In the genomic region with DNA sequence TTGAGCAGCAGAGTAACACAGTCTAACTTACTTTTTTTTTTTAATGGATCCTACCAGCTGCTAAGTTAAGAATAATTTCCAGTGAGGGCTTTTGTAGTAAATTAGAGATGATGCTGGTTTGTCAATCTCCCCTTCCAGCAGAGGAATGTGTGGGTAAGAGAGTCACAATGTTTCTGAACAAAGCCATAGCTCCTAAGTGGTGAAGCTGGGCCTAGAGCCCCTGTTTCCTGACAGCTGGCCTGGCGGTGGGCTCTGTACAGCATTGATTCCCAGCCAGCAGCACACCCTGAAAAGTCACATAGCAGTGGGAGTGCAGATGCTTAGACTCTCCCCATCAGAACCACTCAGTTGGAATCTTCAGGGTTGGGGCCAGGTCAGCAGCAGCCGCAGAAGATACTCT, we compare ENCODE assay signal across 18 cellular contexts. TPM values are rescaled to one million over a fixed set of nuclear protein-coding genes. Genes with fewer than 3 reads are reported as not detected.
A peak's percentile ranks its signal among the peaks of the same experiment; 100 is the strongest.
DNase-seq lines count a peak whose midpoint lies in the region; ATAC-seq and TF ChIP-seq lines count a peak whose summit lies in the region.
"Had no signal": no experiment of that assay in that cellular context is flagged by ENCODE, and none has a peak within 500 bp of the region (broad histone marks: within the 10 kb centered on the region; RNA-seq: fewer than 3 reads in every experiment).

No MANE protein-coding gene starts in this region.

- H3K4me3 Mint-ChIP-seq in activated CD4-positive, alpha-beta T cell treated with anti-CD3 and anti-CD28 coated beads, Interleukin-2, amount 10 ng/mL, durations not matched to agents 24 days and 14 days: no peak overlapping the region
- H3K4me3 Mint-ChIP-seq in activated CD4-positive, alpha-beta T cell treated with anti-CD3 and anti-CD28 coated beads, Interleukin-2, amount 10 ng/mL, durations not matched to agents 7 days and 5 days: no peak overlapping the region
- H3K4me3 Mint-ChIP-seq in activated T-helper 17 cell treated with anti-CD3 and anti-CD28 coated beads, Interleukin-2, amount 50 U/mL, for 72 hours: no peak overlapping the region
- H3K4me3 Mint-ChIP-seq in nephron progenitor cell (no peak overlapping the region), mesothelial cell of epicardium (no peak overlapping the region)

- no peak overlapping the region for H3K4me3 ChIP-seq in subcutaneous abdominal adipose tissue (ENCODE audit: low read depth in 1 of 5, low read length in 5 of 5)
- H3K4me3 ChIP-seq: BLaER1, PC-9 had no signal

- no peaks in the 10 kb centered on the region for H3K9me3 ChIP-seq in subcutaneous abdominal adipose tissue (ENCODE audit: control insufficient read depth in 5 of 5, low read length in 5 of 5)

- no peak for TF ChIP-seq POLR2A in GM18505 (IDR thresholded peaks at IDR 0.05; ENCODE audit: borderline replicate concordance, extremely low read depth, insufficient read depth, insufficient read length)

- H3K27me3 Mint-ChIP-seq in activated CD4-positive, alpha-beta T cell treated with anti-CD3 and anti-CD28 coated beads, Interleukin-2, amount 10 ng/mL, durations not matched to agents 24 days and 14 days: no peaks in the 10 kb centered on the region
- H3K27me3 Mint-ChIP-seq in activated CD4-positive, alpha-beta T cell treated with anti-CD3 and anti-CD28 coated beads, Interleukin-2, amount 10 ng/mL, durations not matched to agents 7 days and 5 days: no peaks in the 10 kb centered on the region
- no peaks in the 10 kb centered on the region for H3K27me3 Mint-ChIP-seq in activated T-helper 17 cell treated with anti-CD3 and anti-CD28 coated beads, Interleukin-2, amount 50 U/mL, for 72 hours
- H3K27me3 Mint-ChIP-seq in nephron progenitor cell (ENCODE audit: low read depth, poor library complexity): no peaks in the 10 kb centered on the region
- H3K27me3 Mint-ChIP-seq in mesothelial cell of epicardium (ENCODE audit: low read depth): no peaks in the 10 kb centered on the region

- peak overlapping the region; percentile 87 for H3K27ac ChIP-seq in subcutaneous abdominal adipose tissue (ENCODE audit: low read depth, low read length)
- H3K27ac ChIP-seq: BLaER1, PC-9 had no signal

- H3K36me3 Mint-ChIP-seq in activated CD4-positive, alpha-beta T cell treated with anti-CD3 and anti-CD28 coated beads, Interleukin-2, amount 10 ng/mL, durations not matched to agents 24 days and 14 days (ENCODE audit: low read depth): peaks cover 42% of the 10 kb centered on the region
- H3K36me3 Mint-ChIP-seq in activated CD4-positive, alpha-beta T cell treated with anti-CD3 and anti-CD28 coated beads, Interleukin-2, amount 10 ng/mL, durations not matched to agents 7 days and 5 days (ENCODE audit: low read depth): peaks cover 30% of the 10 kb centered on the region
- H3K36me3 Mint-ChIP-seq in activated T-helper 17 cell treated with anti-CD3 and anti-CD28 coated beads, Interleukin-2, amount 50 U/mL, for 72 hours (ENCODE audit: low read depth): peaks cover 63% of the 10 kb centered on the region
- H3K36me3 Mint-ChIP-seq in nephron progenitor cell (ENCODE audit: low read depth): peaks cover 48% of the 10 kb centered on the region
- H3K36me3 Mint-ChIP-seq in mesothelial cell of epicardium: peaks cover 26% of the 10 kb centered on the region

- intact Hi-C loops in activated CD4-positive, alpha-beta T cell treated with anti-CD3 and anti-CD28 coated beads, Interleukin-2, amount 10 ng/mL, durations not matched to agents 24 days and 14 days (cut with micrococcal nuclease): no loop called here

- POLR2A ChIA-PET in activated CD4-positive, alpha-beta T cell treated with anti-CD3 and anti-CD28 coated beads, Interleukin-2, amount 10 ng/mL, durations not matched to agents 7 days and 5 days (lab: Charles Lee): no interaction called here

- peaks cover 0 to 71% (median 42%) of the 10 kb centered on the region in 5 donors for H3K4me1 ChIP-seq in subcutaneous abdominal adipose tissue (ENCODE audit: control insufficient read depth in 5 of 5, insufficient read depth in 5 of 5, low read length in 5 of 5)

- H3K27me3 ChIP-seq in subcutaneous abdominal adipose tissue (ENCODE audit: control insufficient read depth in 5 of 5, insufficient read depth in 4 of 5, low read length in 5 of 5): no peaks in the 10 kb centered on the region
- H3K27me3 ChIP-seq: BLaER1 had no signal

- H3K9ac ChIP-seq in subcutaneous abdominal adipose tissue (ENCODE audit: low read length in 5 of 5): peak overlapping the region in 2 of 5 donors; percentile 29 to 52
- H3K9ac ChIP-seq: BLaER1 had no signal

- no peaks in the 10 kb centered on the region for H3K9me3 Mint-ChIP-seq in activated CD4-positive, alpha-beta T cell treated with anti-CD3 and anti-CD28 coated beads, Interleukin-2, amount 10 ng/mL, durations not matched to agents 24 days and 14 days
- H3K9me3 Mint-ChIP-seq in activated CD4-positive, alpha-beta T cell treated with anti-CD3 and anti-CD28 coated beads, Interleukin-2, amount 10 ng/mL, durations not matched to agents 7 days and 5 days: no peaks in the 10 kb centered on the region
- no peaks in the 10 kb centered on the region for H3K9me3 Mint-ChIP-seq in activated T-helper 17 cell treated with anti-CD3 and anti-CD28 coated beads, Interleukin-2, amount 50 U/mL, for 72 hours
- H3K9me3 Mint-ChIP-seq in nephron progenitor cell (peaks cover 14% of the 10 kb centered on the region), mesothelial cell of epicardium (no peaks in the 10 kb centered on the region)

- peak overlapping the region; percentile 15 for H3K27ac Mint-ChIP-seq in activated CD4-positive, alpha-beta T cell treated with anti-CD3 and anti-CD28 coated beads, Interleukin-2, amount 10 ng/mL, durations not matched to agents 24 days and 14 days
- no peak overlapping the region for H3K27ac Mint-ChIP-seq in activated CD4-positive, alpha-beta T cell treated with anti-CD3 and anti-CD28 coated beads, Interleukin-2, amount 10 ng/mL, durations not matched to agents 7 days and 5 days
- H3K27ac Mint-ChIP-seq in activated T-helper 17 cell treated with anti-CD3 and anti-CD28 coated beads, Interleukin-2, amount 50 U/mL, for 72 hours: peak overlapping the region; percentile 50
- H3K27ac Mint-ChIP-seq in nephron progenitor cell (peak overlapping the region; percentile 44), mesothelial cell of epicardium (no peak overlapping the region)

- CTCF ChIA-PET in activated CD4-positive, alpha-beta T cell treated with anti-CD3 and anti-CD28 coated beads, Interleukin-2, amount 10 ng/mL, durations not matched to agents 7 days and 5 days (lab: Charles Lee): interaction anchor here (0.6 to 1.1 kb wide), 2 partner anchors 10 to 167 kb away, joined by 3 read pairs; no protein-coding TSS in a partner anchor

- no peak for ATAC-seq in activated T-helper 17 cell treated with anti-CD3 and anti-CD28 coated beads, Interleukin-2, amount 50 U/mL, for 72 hours (replicated peaks)
- ATAC-seq in GM18505 (IDR thresholded peaks at IDR 0.05; ENCODE audit: unreplicated experiment) (no peak), HG02571 (IDR thresholded peaks at IDR 0.05; ENCODE audit: unreplicated experiment) (no peak)
- ATAC-seq: HepG2 had no signal

- DNase-seq in activated CD4-positive, alpha-beta T cell treated with anti-CD3 and anti-CD28 coated beads, Interleukin-2, amount 10 ng/mL, durations not matched to agents 24 days and 14 days: no peak
- no peak for DNase-seq in activated CD4-positive, alpha-beta T cell treated with anti-CD3 and anti-CD28 coated beads, Interleukin-2, amount 10 ng/mL, durations not matched to agents 7 days and 5 days
- DNase-seq in nephron progenitor cell (no peak), mesothelial cell of epicardium (ENCODE audit: low spot score in 2 of 2, unreplicated experiment in 2 of 2) (no peak)
- DNase-seq: 8988T, GF-D8, KG1, NCI-H1417 treated with DMSO at 0.1 percent for 48 hours, NCI-H2029 treated with DMSO at 0.1 percent for 48 hours, NCI-H510A, PC-9 had no signal

- H3K4me1 Mint-ChIP-seq in activated CD4-positive, alpha-beta T cell treated with anti-CD3 and anti-CD28 coated beads, Interleukin-2, amount 10 ng/mL, durations not matched to agents 24 days and 14 days: no peaks in the 10 kb centered on the region
- H3K4me1 Mint-ChIP-seq in activated CD4-positive, alpha-beta T cell treated with anti-CD3 and anti-CD28 coated beads, Interleukin-2, amount 10 ng/mL, durations not matched to agents 7 days and 5 days: no peaks in the 10 kb centered on the region
- H3K4me1 Mint-ChIP-seq in activated T-helper 17 cell treated with anti-CD3 and anti-CD28 coated beads, Interleukin-2, amount 50 U/mL, for 72 hours: no peaks in the 10 kb centered on the region
- peaks cover 30% of the 10 kb centered on the region for H3K4me1 Mint-ChIP-seq in nephron progenitor cell
- no peaks in the 10 kb centered on the region for H3K4me1 Mint-ChIP-seq in mesothelial cell of epicardium

- peaks cover 16 to 72% (median 54%) of the 10 kb centered on the region in 5 donors for H3K36me3 ChIP-seq in subcutaneous abdominal adipose tissue (ENCODE audit: control insufficient read depth in 5 of 5, insufficient read depth in 5 of 5, low read length in 5 of 5)

- TF ChIP-seq CTCF in nephron progenitor cell (IDR thresholded peaks at IDR 0.05) (no peak), mesothelial cell of epicardium (IDR thresholded peaks at IDR 0.05; ENCODE audit: unreplicated experiment) (no peak)

RNA-seq across cellular contexts. Expression of a gene that starts 24.4 kb away (rescaled TPM):
- total RNA-seq in activated CD4-positive, alpha-beta T cell treated with anti-CD3 and anti-CD28 coated beads, Interleukin-2, amount 10 ng/mL, durations not matched to agents 24 days and 14 days: 51.6 and 63.6 TPM in 2 replicates
- total RNA-seq in activated CD4-positive, alpha-beta T cell treated with anti-CD3 and anti-CD28 coated beads, Interleukin-2, amount 10 ng/mL, durations not matched to agents 7 days and 5 days: 100 to 1,000 TPM; 299 to 387 TPM
- total RNA-seq in activated T-helper 17 cell treated with anti-CD3 and anti-CD28 coated beads, Interleukin-2, amount 50 U/mL, for 72 hours: 10 to 100 TPM; 27.8 to 46.2 TPM
- total RNA-seq in mesothelial cell of epicardium: 86.3 to 92.4 TPM (median 89.2 TPM) in 3 replicates

RNA-seq across cellular contexts. Expression of a gene that starts 31.2 kb away (rescaled TPM):
- total RNA-seq in activated CD4-positive, alpha-beta T cell treated with anti-CD3 and anti-CD28 coated beads, Interleukin-2, amount 10 ng/mL, durations not matched to agents 24 days and 14 days: 16.7 and 18.2 TPM in 2 replicates
- 10 to 100 TPM; 19.4 to 22.1 TPM for total RNA-seq in activated CD4-positive, alpha-beta T cell treated with anti-CD3 and anti-CD28 coated beads, Interleukin-2, amount 10 ng/mL, durations not matched to agents 7 days and 5 days
- 10 to 100 TPM; 13.4 to 17.5 TPM for total RNA-seq in activated T-helper 17 cell treated with anti-CD3 and anti-CD28 coated beads, Interleukin-2, amount 50 U/mL, for 72 hours
- total RNA-seq in mesothelial cell of epicardium: 23.2 to 25.2 TPM (median 24.5 TPM) in 3 replicates

RNA-seq across cellular contexts. Expression of a gene that starts 31.4 kb away (rescaled TPM):
- 21.0 and 25.0 TPM in 2 replicates for total RNA-seq in activated CD4-positive, alpha-beta T cell treated with anti-CD3 and anti-CD28 coated beads, Interleukin-2, amount 10 ng/mL, durations not matched to agents 24 days and 14 days
- total RNA-seq in activated CD4-positive, alpha-beta T cell treated with anti-CD3 and anti-CD28 coated beads, Interleukin-2, amount 10 ng/mL, durations not matched to agents 7 days and 5 days: 10 to 100 TPM; 24.7 to 24.9 TPM
- 10 to 100 TPM; 28.4 to 34.5 TPM for total RNA-seq in activated T-helper 17 cell treated with anti-CD3 and anti-CD28 coated beads, Interleukin-2, amount 50 U/mL, for 72 hours
- total RNA-seq in mesothelial cell of epicardium: 21.5 to 27.4 TPM (median 23.4 TPM) in 3 replicates

RNA-seq across cellular contexts. Expression of a gene that starts 32.8 kb away (rescaled TPM):
- total RNA-seq in activated CD4-positive, alpha-beta T cell treated with anti-CD3 and anti-CD28 coated beads, Interleukin-2, amount 10 ng/mL, durations not matched to agents 24 days and 14 days: 0.69 and 0.96 TPM in 2 replicates
- total RNA-seq in activated CD4-positive, alpha-beta T cell treated with anti-CD3 and anti-CD28 coated beads, Interleukin-2, amount 10 ng/mL, durations not matched to agents 7 days and 5 days: under 1 TPM; 0.10 to 0.77 TPM
- total RNA-seq in activated T-helper 17 cell treated with anti-CD3 and anti-CD28 coated beads, Interleukin-2, amount 50 U/mL, for 72 hours: 1 to 10 TPM in 1 of 2 donors, under 1 TPM in 1; 0.66 to 1.3 TPM
- total RNA-seq in mesothelial cell of epicardium: 0.35 to 0.79 TPM (median 0.38 TPM) in 3 replicates
- total RNA-seq: H1 had no signal

RNA-seq across cellular contexts. Expression of a gene that starts 58.0 kb away (rescaled TPM):
- total RNA-seq in activated CD4-positive, alpha-beta T cell treated with anti-CD3 and anti-CD28 coated beads, Interleukin-2, amount 10 ng/mL, durations not matched to agents 24 days and 14 days: 89.6 and 94.1 TPM in 2 replicates
- total RNA-seq in activated CD4-positive, alpha-beta T cell treated with anti-CD3 and anti-CD28 coated beads, Interleukin-2, amount 10 ng/mL, durations not matched to agents 7 days and 5 days: 100 to 1,000 TPM; 127 to 130 TPM
- total RNA-seq in activated T-helper 17 cell treated with anti-CD3 and anti-CD28 coated beads, Interleukin-2, amount 50 U/mL, for 72 hours: 100 to 1,000 TPM; 109 to 139 TPM
- 59.0 to 62.5 TPM (median 59.2 TPM) in 3 replicates for total RNA-seq in mesothelial cell of epicardium

Comparison
In these comparisons a context has a peak if more than half of its experiments do, and no peak if none do; other contexts are left out.
1. H3K27ac Mint-ChIP-seq: peak in activated CD4-positive, alpha-beta T cell treated with anti-CD3 and anti-CD28 coated beads, Interleukin-2, amount 10 ng/mL, durations not matched to agents 24 days and 14 days (single experiment), activated T-helper 17 cell treated with anti-CD3 and anti-CD28 coated beads, Interleukin-2, amount 50 U/mL, for 72 hours (single experiment) and nephron progenitor cell (single experiment); none in activated CD4-positive, alpha-beta T cell treated with anti-CD3 and anti-CD28 coated beads, Interleukin-2, amount 10 ng/mL, durations not matched to agents 7 days and 5 days (single experiment) and mesothelial cell of epicardium (single experiment).